In genomic region chr4:71140563-71140962, GRCh38 we compare ENCODE assay signal across 8 cellular contexts.
"Had no signal": no experiment of that assay in that cellular context is flagged by ENCODE, and none has a peak within 500 bp of the region (broad histone marks: within the 10 kb centered on the region; RNA-seq: fewer than 3 reads in every experiment).

No MANE protein-coding gene starts in this region.

- H3K27ac ChIP-seq: GM23248 had no signal

- H3K4me3 ChIP-seq: GM23248, GM23338, HAP-1 had no signal

- DNase-seq: GM23248, GOT3, H7, H9, HCEC 1CT, HFFc6 had no signal

- H3K9ac ChIP-seq: GM23248 had no signal

- H2AFZ ChIP-seq: GM23248 had no signal

- H3K36me3 ChIP-seq: HAP-1 had no signal

- H3K4me2 ChIP-seq: GM23338 had no signal

- H3K4me1 ChIP-seq: HAP-1 had no signal

- H3K9me3 ChIP-seq: HAP-1 had no signal
